ENCODE assay signal across 15 cellular contexts in genomic region chr5:92678576-92679105, GRCh38.
DNase-seq lines count a peak whose midpoint lies in the region; ATAC-seq and TF ChIP-seq lines count a peak whose summit lies in the region.
"Had no signal": no experiment of that assay in that cellular context is flagged by ENCODE, and none has a peak within 500 bp of the region (broad histone marks: within the 10 kb centered on the region; RNA-seq: fewer than 3 reads in every experiment).

No MANE protein-coding gene starts in this region.

- H3K9me3 Mint-ChIP-seq in endodermal cell (no peaks in the 10 kb centered on the region), nephron progenitor cell (no peaks in the 10 kb centered on the region)
- H3K9me3 Mint-ChIP-seq: mesothelial cell of epicardium had no signal

- H3K27ac ChIP-seq in endodermal cell (ENCODE audit: low read depth, low read length) (no peak overlapping the region), neuronal stem cell (replicated peaks; ENCODE audit: low read length) (no peak overlapping the region), gastroesophageal sphincter (no peak overlapping the region)
- H3K27ac ChIP-seq: esophagus muscularis mucosa, spleen had no signal

- no peak overlapping the region for H2BK5ac ChIP-seq in neuronal stem cell (ENCODE audit: low read length)

- no peaks in the 10 kb centered on the region for H3K9me3 ChIP-seq in endodermal cell (ENCODE audit: control insufficient read depth, low read length)
- no peaks in the 10 kb centered on the region for H3K9me3 ChIP-seq in neuronal stem cell (replicated peaks in 1 of 2; ENCODE audit: control insufficient read depth in 2 of 2, insufficient read depth in 1 of 2, low read depth in 1 of 2, low read length in 2 of 2)
- H3K9me3 ChIP-seq in gastroesophageal sphincter: no peaks in the 10 kb centered on the region
- H3K9me3 ChIP-seq: esophagus muscularis mucosa, spleen had no signal

- no peak overlapping the region for H3K4me2 ChIP-seq in neuronal stem cell (ENCODE audit: insufficient read depth, low read length, poor library complexity, severe bottlenecking)

- no peaks in the 10 kb centered on the region for H3K4me1 ChIP-seq in endodermal cell (ENCODE audit: control insufficient read depth, insufficient read depth, low read length)
- H3K4me1 ChIP-seq in neuronal stem cell (ENCODE audit: control insufficient read depth in 2 of 2, insufficient read depth in 1 of 2, low read depth in 1 of 2, low read length in 2 of 2): peaks cover 2 to 32% of the 10 kb centered on the region in 2 donors
- no peaks in the 10 kb centered on the region for H3K4me1 ChIP-seq in gastroesophageal sphincter
- H3K4me1 ChIP-seq: esophagus muscularis mucosa, spleen had no signal

- no peaks in the 10 kb centered on the region for H3K36me3 ChIP-seq in endodermal cell (ENCODE audit: control insufficient read depth, insufficient read depth, low read length)
- no peaks in the 10 kb centered on the region for H3K36me3 ChIP-seq in neuronal stem cell (replicated peaks in 1 of 2; ENCODE audit: control insufficient read depth in 2 of 2, insufficient read depth in 2 of 2, low read length in 2 of 2)
- no peaks in the 10 kb centered on the region for H3K36me3 ChIP-seq in gastroesophageal sphincter
- H3K36me3 ChIP-seq: esophagus muscularis mucosa, spleen had no signal

- H3K79me1 ChIP-seq in neuronal stem cell (ENCODE audit: low read depth, low read length): no peaks in the 10 kb centered on the region

- H2AK5ac ChIP-seq in neuronal stem cell (ENCODE audit: low read depth, low read length): no peak overlapping the region

- H2BK12ac ChIP-seq in neuronal stem cell (ENCODE audit: low read length): no peak overlapping the region

- peak; percentile 23 for DNase-seq in EH (ENCODE audit: low read depth)
- DNase-seq in NCI-H82 (lab: John Stamatoyannopoulos, UW): peak; percentile 4
- no peak for DNase-seq in endodermal cell
- no peak for DNase-seq in nephron progenitor cell
- no peak for DNase-seq in neuronal stem cell (ENCODE audit: low spot score)
- DNase-seq in stimulated activated CD8-positive, alpha-beta memory T cell treated with anti-CD3 and anti-CD28 coated beads, Interleukin-4, amount 100 ng/mL, for 48 hours: no peak
- DNase-seq: activated CD8-positive, alpha-beta memory T cell treated with anti-CD3 and anti-CD28 coated beads for 24 hours; activated naive CD8-positive, alpha-beta T cell treated with anti-CD3 and anti-CD28 coated beads, Interleukin-2, amount 50 U/mL, for 24 hours; DND-41; NCI-H2029; spleen had no signal

- H3K14ac ChIP-seq in neuronal stem cell (ENCODE audit: low read length): no peak overlapping the region

- no peak overlapping the region for H4K8ac ChIP-seq in neuronal stem cell (ENCODE audit: low read depth, low read length)

- TF ChIP-seq EP300 in gastroesophageal sphincter (IDR thresholded peaks at IDR 0.05): no peak

- peak; percentile 67 for TF ChIP-seq CTCF in endodermal cell (conservative IDR thresholded peaks at IDR 0.05)
- TF ChIP-seq CTCF in nephron progenitor cell (IDR thresholded peaks at IDR 0.05): peak; percentile 17
- TF ChIP-seq CTCF in gastroesophageal sphincter (IDR thresholded peaks at IDR 0.05): no peak

- ATAC-seq in GM19463 (IDR thresholded peaks at IDR 0.05; ENCODE audit: unreplicated experiment) (no peak), gastroesophageal sphincter (no peak)
- ATAC-seq: activated naive CD8-positive, alpha-beta T cell treated with anti-CD3 and anti-CD28 coated beads, Interleukin-2, amount 50 U/mL, for 24 hours had no signal

- no peak overlapping the region for H3K4me3 ChIP-seq in endodermal cell (ENCODE audit: low read length)
- H3K4me3 ChIP-seq in neuronal stem cell (ENCODE audit: low read length in 2 of 2): no peak overlapping the region
- H3K4me3 ChIP-seq in gastroesophageal sphincter: no peak overlapping the region
- H3K4me3 ChIP-seq: esophagus muscularis mucosa, spleen had no signal

- H3K4ac ChIP-seq in neuronal stem cell (ENCODE audit: low read length): no peak overlapping the region

- H3K23ac ChIP-seq in neuronal stem cell (ENCODE audit: low read depth, low read length, poor library complexity): no peak overlapping the region

- H3K27me3 ChIP-seq in endodermal cell (ENCODE audit: control insufficient read depth, insufficient read depth, low read length, poor library complexity, severe bottlenecking) (no peaks in the 10 kb centered on the region), neuronal stem cell (ENCODE audit: control insufficient read depth in 3 of 3, insufficient read depth in 3 of 3, low read depth in 1 of 3, low read length in 3 of 3) (no peaks in the 10 kb centered on the region), gastroesophageal sphincter (no peaks in the 10 kb centered on the region)
- H3K27me3 ChIP-seq: esophagus muscularis mucosa, spleen had no signal

- no peaks in the 10 kb centered on the region for H3K36me3 Mint-ChIP-seq in endodermal cell (ENCODE audit: low read depth)
- no peaks in the 10 kb centered on the region for H3K36me3 Mint-ChIP-seq in nephron progenitor cell (ENCODE audit: low read depth)
- H3K36me3 Mint-ChIP-seq: mesothelial cell of epicardium had no signal

- H3K9ac ChIP-seq in endodermal cell (ENCODE audit: extremely low read depth, low read length, poor library complexity, severe bottlenecking): no peak overlapping the region
- no peak overlapping the region for H3K9ac ChIP-seq in neuronal stem cell (ENCODE audit: low read depth, low read length, poor library complexity)

- H3K27ac Mint-ChIP-seq in endodermal cell (no peak overlapping the region), nephron progenitor cell (peak overlapping the region; percentile 9)
- H3K27ac Mint-ChIP-seq: activated naive CD8-positive, alpha-beta T cell treated with anti-CD3 and anti-CD28 coated beads, Interleukin-2, amount 50 U/mL, for 24 hours had no signal

- H3K27me3 Mint-ChIP-seq in endodermal cell (ENCODE audit: insufficient read depth): no peaks in the 10 kb centered on the region
- H3K27me3 Mint-ChIP-seq in nephron progenitor cell (ENCODE audit: low read depth, poor library complexity): no peaks in the 10 kb centered on the region
- H3K27me3 Mint-ChIP-seq: activated naive CD8-positive, alpha-beta T cell treated with anti-CD3 and anti-CD28 coated beads, Interleukin-2, amount 50 U/mL, for 24 hours had no signal

- H3K4me3 Mint-ChIP-seq in endodermal cell: no peak overlapping the region
- no peak overlapping the region for H3K4me3 Mint-ChIP-seq in nephron progenitor cell
- H3K4me3 Mint-ChIP-seq: activated naive CD8-positive, alpha-beta T cell treated with anti-CD3 and anti-CD28 coated beads, Interleukin-2, amount 50 U/mL, for 24 hours; mesothelial cell of epicardium had no signal

- no peak overlapping the region for H2AFZ ChIP-seq in neuronal stem cell (ENCODE audit: low read length)

- no peak overlapping the region for H2BK15ac ChIP-seq in neuronal stem cell (ENCODE audit: low read length)

- no peak for TF ChIP-seq POLR2A in gastroesophageal sphincter (IDR thresholded peaks at IDR 0.05)

- 89% methylated on average over 2 of the region's 3 CpGs; no CpG with 5 or more reads in 1 of the 2 experiments for WGBS in endodermal cell (ENCODE audit: insufficient coverage in 1 of 2, insufficient read length in 1 of 2), 2 experiments
- no CpG with 5 or more reads among the region's 3 CpGs for WGBS in neuronal stem cell (ENCODE audit: extremely low coverage in 2 of 2, insufficient read length in 2 of 2, insufficient replicate concordance in 1 of 2), 2 donors
- WGBS in gastroesophageal sphincter (ENCODE audit: low coverage in 1 of 2), 2 donors: 68 to 86% methylated on average over 3 of the region's 3 CpGs

- H3K4me1 Mint-ChIP-seq in endodermal cell: peaks cover 5% of the 10 kb centered on the region
- peaks cover 20% of the 10 kb centered on the region for H3K4me1 Mint-ChIP-seq in nephron progenitor cell
- H3K4me1 Mint-ChIP-seq: activated naive CD8-positive, alpha-beta T cell treated with anti-CD3 and anti-CD28 coated beads, Interleukin-2, amount 50 U/mL, for 24 hours had no signal

- no peak overlapping the region for H4K91ac ChIP-seq in neuronal stem cell (ENCODE audit: low read depth, low read length, poor library complexity)

- H3K18ac ChIP-seq in neuronal stem cell (ENCODE audit: low read length): no peak overlapping the region

- no peak overlapping the region for H2BK120ac ChIP-seq in neuronal stem cell (ENCODE audit: low read depth, low read length)

Comparison
In these comparisons a context has a peak if more than half of its experiments do, and no peak if none do; other contexts are left out.
1. DNase-seq: peak in EH (single experiment) and NCI-H82 (single experiment); none in endodermal cell (single experiment), nephron progenitor cell (single experiment), neuronal stem cell (single experiment) and stimulated activated CD8-positive, alpha-beta memory T cell treated with anti-CD3 and anti-CD28 coated beads, Interleukin-4, amount 100 ng/mL, for 48 hours (single experiment).
2. CTCF ChIP-seq: peak in endodermal cell (single experiment) and nephron progenitor cell (single experiment); none in gastroesophageal sphincter (0 of 4).